Comparison of ENCODE assay signal across 28 cellular contexts in the genomic region with DNA sequence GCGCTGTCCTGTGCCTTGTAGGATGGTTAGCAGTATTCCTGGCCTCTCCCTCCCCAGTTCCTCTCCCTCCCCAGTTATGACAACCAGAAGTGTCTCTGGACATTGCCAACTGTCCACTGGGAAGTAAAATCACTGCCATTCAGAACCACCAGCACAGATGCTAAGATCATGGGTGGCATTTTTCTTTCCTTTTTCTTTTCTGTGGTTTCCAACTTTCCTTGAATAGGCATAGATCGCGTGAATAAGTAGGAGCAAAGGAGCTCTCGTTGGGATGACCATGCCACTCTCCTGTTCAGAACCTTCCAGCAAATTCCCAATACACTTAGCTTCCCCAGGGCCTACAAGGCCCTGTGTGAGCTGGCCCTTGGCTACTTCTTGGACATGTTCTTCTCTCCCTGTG. TPM values are rescaled to one million over a fixed set of nuclear protein-coding genes. Genes with fewer than 3 reads are reported as not detected.
"Had no signal": no experiment of that assay in that cellular context is flagged by ENCODE, and none has a peak within 500 bp of the region (broad histone marks: within the 10 kb centered on the region; RNA-seq: fewer than 3 reads in every experiment).

No MANE protein-coding gene starts in this region.

- ATAC-seq: activated T-cell treated with anti-CD3 and anti-CD28 coated beads, Interleukin-2, amount 50 U/mL, for 72 hours; gastrocnemius medialis; heart right ventricle; left colon; mucosa of descending colon; naive thymus-derived CD4-positive, alpha-beta T cell had no signal

- H3K4me3 Mint-ChIP-seq: activated CD4-positive, alpha-beta memory T cell treated with anti-CD3 and anti-CD28 coated beads for 36 hours; activated naive CD4-positive, alpha-beta T cell treated with anti-CD3 and anti-CD28 coated beads, Interleukin-2, amount 50 U/mL, for 24 hours; activated T-cell treated with anti-CD3 and anti-CD28 coated beads, Interleukin-2, amount 50 U/mL, for 72 hours; brain; naive thymus-derived CD4-positive, alpha-beta T cell; neural crest cell; type B pancreatic cell had no signal

- FAIRE-seq: endothelial cell of umbilical vein, keratinocyte had no signal

- H3K27me3 ChIP-seq: esophagus muscularis mucosa, gastrocnemius medialis, vagina had no signal

- DNase-seq: activated CD4-positive, alpha-beta memory T cell treated with anti-CD3 and anti-CD28 coated beads for 36 hours; activated CD4-positive, alpha-beta T cell treated with anti-CD3 and anti-CD28 coated beads for 48 hours; activated gamma-delta T cell; activated T-cell treated with anti-CD3 and anti-CD28 coated beads, Interleukin-2, amount 50 U/mL, for 72 hours; anterior cingulate cortex; central memory CD4-positive, alpha-beta T cell; effector memory CD4-positive, alpha-beta T cell; gastrocnemius medialis; heart right ventricle; left colon; mesenchymal stem cell; mucosa of descending colon; naive thymus-derived CD4-positive, alpha-beta T cell; occipital lobe; stimulated activated CD4-positive, alpha-beta T cell treated with anti-CD3 and anti-CD28 coated beads, Interleukin-4, amount 100 ng/mL, for 24 hours; stimulated activated naive CD4-positive, alpha-beta T cell treated with Interleukin-2 at 50 U/mL for 16 hours; T-helper 2 cell had no signal

- H3K36me3 ChIP-seq: esophagus muscularis mucosa, gastrocnemius medialis, heart right ventricle, thoracic aorta, vagina had no signal

- H3K27ac ChIP-seq: esophagus muscularis mucosa, gastrocnemius medialis, heart right ventricle, thoracic aorta, vagina had no signal

- H3K27ac Mint-ChIP-seq: activated CD4-positive, alpha-beta memory T cell treated with anti-CD3 and anti-CD28 coated beads for 36 hours; activated naive CD4-positive, alpha-beta T cell treated with anti-CD3 and anti-CD28 coated beads, Interleukin-2, amount 50 U/mL, for 24 hours; activated T-cell treated with anti-CD3 and anti-CD28 coated beads, Interleukin-2, amount 50 U/mL, for 72 hours; brain; naive thymus-derived CD4-positive, alpha-beta T cell; type B pancreatic cell had no signal

- H3K4me3 ChIP-seq: esophagus muscularis mucosa, gastrocnemius medialis, heart right ventricle, mucosa of descending colon, thoracic aorta, vagina had no signal

- H3K9me3 Mint-ChIP-seq: activated naive CD4-positive, alpha-beta T cell treated with anti-CD3 and anti-CD28 coated beads, Interleukin-2, amount 50 U/mL, for 24 hours; type B pancreatic cell had no signal

- H3K4me1 Mint-ChIP-seq: activated naive CD4-positive, alpha-beta T cell treated with anti-CD3 and anti-CD28 coated beads, Interleukin-2, amount 50 U/mL, for 24 hours; naive thymus-derived CD4-positive, alpha-beta T cell had no signal

- H3K4me1 ChIP-seq: esophagus muscularis mucosa, gastrocnemius medialis, heart right ventricle had no signal

- H3K9me3 ChIP-seq: thoracic aorta, vagina had no signal

- H3K36me3 Mint-ChIP-seq: activated naive CD4-positive, alpha-beta T cell treated with anti-CD3 and anti-CD28 coated beads, Interleukin-2, amount 50 U/mL, for 24 hours; brain; naive thymus-derived CD4-positive, alpha-beta T cell; type B pancreatic cell had no signal

RNA-seq across cellular contexts. Expression of gene EYA2, which starts 59.0 kb away (rescaled TPM):
- total RNA-seq: activated CD4-positive, alpha-beta memory T cell treated with anti-CD3 and anti-CD28 coated beads for 36 hours; dermis microvascular lymphatic vessel endothelial cell; endothelial cell of umbilical vein; renal cortical epithelial cell had no signal
- polyA plus RNA-seq: endothelial cell of umbilical vein; keratinocyte; naive thymus-derived CD4-positive, alpha-beta T cell had no signal
